Comparison of ENCODE assay signal across 1 cellular context in genomic region chr16:630024-630814, GRCh38.
TF ChIP-seq lines count a peak whose summit lies in the region.

No MANE protein-coding gene starts in this region.

TF ChIP-seq in HepG2, 621 proteins besides CTCF, POLR2A, EP300 and RAD21 (continued from another document and continues in another):
- TF ChIP-seq LBX2 (CRISPR knock-in tag; IDR thresholded peaks at IDR 0.05; ENCODE audit: borderline replicate concordance) (no peak), NR2F1 (CRISPR knock-in tag; IDR thresholded peaks at IDR 0.05) (0 out of 4 replicates have a peak, but pooled peaks of 1 of the 2 experiments have one; percentile 28), KDM4B (CRISPR knock-in tag; IDR thresholded peaks at IDR 0.05) (no peak), BORCS8-MEF2B (CRISPR knock-in tag; IDR thresholded peaks at IDR 0.05) (peak; percentile 25; the same call in 1 of the 2 replicates), PHF21A (CRISPR knock-in tag; IDR thresholded peaks at IDR 0.05) (peak; percentile 57), SRY (CRISPR knock-in tag; IDR thresholded peaks at IDR 0.05) (no peak), DNMT3B (CRISPR knock-in tag; conservative IDR thresholded peaks at IDR 0.05) (no peak), ZNF101 (CRISPR knock-in tag; IDR thresholded peaks at IDR 0.05; ENCODE audit: borderline replicate concordance, low read depth) (peak; percentile 39; the same call in 1 of the 2 replicates), ERF (CRISPR knock-in tag; IDR thresholded peaks at IDR 0.05) (peak; percentile 22), AKAP8 (CRISPR knock-in tag; IDR thresholded peaks at IDR 0.05) (peak; percentile 49; the same call in 1 of the 2 replicates), ZNF24 (IDR thresholded peaks at IDR 0.05) (no peak), ZNF18 (CRISPR knock-in tag; IDR thresholded peaks at IDR 0.05; ENCODE audit: insufficient replicate concordance) (peak; percentile 18), ZBTB46 (CRISPR knock-in tag; IDR thresholded peaks at IDR 0.05; ENCODE audit: borderline replicate concordance) (no peak), ZNF34 (CRISPR knock-in tag; IDR thresholded peaks at IDR 0.05; ENCODE audit: borderline replicate concordance) (peak; percentile 31; the same call in 1 of the 2 replicates), FOXC1 (CRISPR knock-in tag; IDR thresholded peaks at IDR 0.05; ENCODE audit: borderline replicate concordance) (0 out of 2 replicates have a peak, but pooled peaks have one; percentile 9), ZNF639 (CRISPR knock-in tag; conservative IDR thresholded peaks at IDR 0.05) (no peak), ZNF687 (CRISPR knock-in tag; IDR thresholded peaks at IDR 0.05) (peak; percentile 94), ZKSCAN8 (CRISPR knock-in tag; IDR thresholded peaks at IDR 0.05; ENCODE audit: borderline replicate concordance) (no peak), NONO (IDR thresholded peaks at IDR 0.05) (no peak), NONO (CRISPR knock-in tag; conservative IDR thresholded peaks at IDR 0.05) (peak; percentile 54; the same call in 1 of the 2 replicates), ZNF333 (CRISPR knock-in tag; IDR thresholded peaks at IDR 0.05; ENCODE audit: borderline replicate concordance) (peak; percentile 37; the same call in 1 of the 2 replicates), ZBTB44 (CRISPR knock-in tag; IDR thresholded peaks at IDR 0.05) (no peak; the same call in 1 of the 2 replicates), PLSCR1 (CRISPR knock-in tag; IDR thresholded peaks at IDR 0.05; ENCODE audit: borderline replicate concordance) (0 out of 2 replicates have a peak, but pooled peaks have one; percentile 38), AGO2 (optimal IDR thresholded peaks at IDR 0.05; ENCODE audit: low read depth, low read length) (peak; percentile 81), ZBTB21 (CRISPR knock-in tag; IDR thresholded peaks at IDR 0.05) (no peak), AGO1 (IDR thresholded peaks at IDR 0.05; ENCODE audit: low read depth, low read length, poor library complexity, severe bottlenecking) (peak; percentile 73), ZNF713 (CRISPR knock-in tag; IDR thresholded peaks at IDR 0.05) (no peak), USF2 (IDR thresholded peaks at IDR 0.05; ENCODE audit: low read depth, low read length) (no peak), USF2 (CRISPR knock-in tag; IDR thresholded peaks at IDR 0.05; ENCODE audit: borderline replicate concordance) (peak; percentile 87; the same call in 1 of the 2 replicates), HOXA5 (CRISPR knock-in tag; IDR thresholded peaks at IDR 0.05) (0 out of 2 replicates have a peak, but pooled peaks have one; percentile 74), ZNF563 (CRISPR knock-in tag; IDR thresholded peaks at IDR 0.05) (no peak), POGZ (CRISPR knock-in tag; IDR thresholded peaks at IDR 0.05) (0 out of 2 replicates have a peak, but pooled peaks have one; percentile 5), ZBTB38 (CRISPR knock-in tag; IDR thresholded peaks at IDR 0.05) (no peak), ZFP36 (IDR thresholded peaks at IDR 0.05; ENCODE audit: borderline replicate concordance, low read depth, low read length, partially characterized antibody) (no peak), TAF15 (IDR thresholded peaks at IDR 0.05; ENCODE audit: low read depth, low read length, poor library complexity, severe bottlenecking) (no peak), ZKSCAN1 (IDR thresholded peaks at IDR 0.05; ENCODE audit: low read length) (no peak), NCOA1 (CRISPR knock-in tag; IDR thresholded peaks at IDR 0.05) (no peak), FOXP1 (IDR thresholded peaks at IDR 0.05) (no peak), FOXP1 (CRISPR knock-in tag; IDR thresholded peaks at IDR 0.05) (no peak), ARID2 (CRISPR knock-in tag; IDR thresholded peaks at IDR 0.05; ENCODE audit: borderline replicate concordance) (no peak), ETV5 (CRISPR knock-in tag; IDR thresholded peaks at IDR 0.05; ENCODE audit: borderline replicate concordance) (peak; percentile 15; the same call in 1 of the 2 replicates), ZNF275 (CRISPR knock-in tag; IDR thresholded peaks at IDR 0.05; ENCODE audit: borderline replicate concordance) (0 out of 2 replicates have a peak, but pooled peaks have one; percentile 61), NFYC (CRISPR knock-in tag; IDR thresholded peaks at IDR 0.05) (no peak), SYNCRIP (IDR thresholded peaks at IDR 0.05; ENCODE audit: insufficient read depth, low read depth, low read length) (no peak), GRHL1 (CRISPR knock-in tag; conservative IDR thresholded peaks at IDR 0.05) (no peak), MAF1 (CRISPR knock-in tag; IDR thresholded peaks at IDR 0.05; ENCODE audit: borderline replicate concordance) (peak; percentile 63; the same call in 1 of the 2 replicates), ZNF83 (CRISPR knock-in tag; IDR thresholded peaks at IDR 0.05; ENCODE audit: borderline replicate concordance) (0 out of 2 replicates have a peak, but pooled peaks have one; percentile 21), ZNF350 (CRISPR knock-in tag; IDR thresholded peaks at IDR 0.05; ENCODE audit: borderline replicate concordance, low read depth) (peak; percentile 49; the same call in 1 of the 2 replicates)
